ENCODE assay signal across 12 cellular contexts in genomic region chr1:236543065-236543669, GRCh38. TPM values are rescaled to one million over a fixed set of nuclear protein-coding genes. Genes with fewer than 3 reads are reported as not detected.
DNase-seq lines count a peak whose midpoint lies in the region; TF ChIP-seq lines count a peak whose summit lies in the region.
"Had no signal": no experiment of that assay in that cellular context is flagged by ENCODE, and none has a peak within 500 bp of the region (broad histone marks: within the 10 kb centered on the region; RNA-seq: fewer than 3 reads in every experiment).

No MANE protein-coding gene starts in this region.

- H3K23ac ChIP-seq in neuronal stem cell (ENCODE audit: low read depth, low read length, poor library complexity), result no peak overlapping the region

- H3K36me3 Mint-ChIP-seq in Caco-2 (ENCODE audit: insufficient read depth, unreplicated experiment), result peaks cover 75% of the 10 kb centered on the region

- no peak overlapping the region for H3K14ac ChIP-seq in neuronal stem cell (ENCODE audit: low read length)

- peak overlapping the region; percentile 40 for H3K27ac Mint-ChIP-seq in Caco-2 (ENCODE audit: unreplicated experiment)

- H3K4me3 ChIP-seq in Caco-2 (ENCODE audit: low read depth, low read length), result no peak overlapping the region
- no peak overlapping the region for H3K4me3 ChIP-seq in cardiac fibroblast (replicated peaks in 1 of 2; ENCODE audit: low read depth in 2 of 2, low read length in 2 of 2)
- H3K4me3 ChIP-seq in neuronal stem cell (ENCODE audit: low read length in 2 of 2), result no peak overlapping the region
- H3K4me3 ChIP-seq in PC-9, result no peak overlapping the region

- no peak overlapping the region for H2BK12ac ChIP-seq in neuronal stem cell (ENCODE audit: low read length)

- peak in 1 of 2 experiments; percentile 22 for TF ChIP-seq CTCF in Caco-2 (IDR thresholded peaks at IDR 0.05; ENCODE audit: insufficient read depth in 1 of 2, low read depth in 1 of 2, low read length in 1 of 2, severe bottlenecking in 1 of 2, unreplicated experiment in 1 of 2)
- peak; percentile 32 for TF ChIP-seq CTCF in cardiac fibroblast (IDR thresholded peaks at IDR 0.05; ENCODE audit: low read depth, low read length)
- no peak for TF ChIP-seq CTCF in PC-9 (conservative IDR thresholded peaks at IDR 0.05)

- BruUV-seq in Caco-2 (replicated peaks; lab: Mats Ljungman, UMichigan), result no TSS peak
- BruUV-seq in PC-9 (replicated peaks; lab: Mats Ljungman, UMichigan), result no TSS peak

- peak overlapping the region; percentile 60 for H3K4ac ChIP-seq in neuronal stem cell (ENCODE audit: low read length)

- H3K4me3 Mint-ChIP-seq in Caco-2 (ENCODE audit: unreplicated experiment), result no peak overlapping the region

- no peaks in the 10 kb centered on the region for H3K79me2 ChIP-seq in PC-9 (ENCODE audit: low read depth)

- H2AK5ac ChIP-seq in neuronal stem cell (ENCODE audit: low read depth, low read length), result no peak overlapping the region

- H3K4me1 Mint-ChIP-seq in Caco-2 (ENCODE audit: low read depth, unreplicated experiment), result no peaks in the 10 kb centered on the region

- WGBS in neuronal stem cell (ENCODE audit: extremely low coverage in 2 of 2, insufficient read length in 2 of 2, insufficient replicate concordance in 1 of 2), 2 donors, result no CpG with 5 or more reads among the region's 16 CpGs

- peaks cover 9% of the 10 kb centered on the region; the same call in 1 of the 2 replicates for H4K20me1 ChIP-seq in PC-9 (ENCODE audit: insufficient read depth)

- DNase-seq in Caco-2, result peak in 1 of 2 experiments; percentile 11
- peak; percentile 53 for DNase-seq in HEK293T (ENCODE audit: extremely low spot score)
- DNase-seq in cardiac fibroblast (ENCODE audit: low read depth in 2 of 2), result no peak
- no peak for DNase-seq in neuronal stem cell (ENCODE audit: low spot score)
- no peak for DNase-seq in PC-9
- no peak for DNase-seq in DMS153 (lab: John Stamatoyannopoulos, UW)
- DNase-seq in KG1 (lab: John Stamatoyannopoulos, UW), result no peak
- DNase-seq: head of caudate nucleus, NCI-H1436 treated with DMSO at 0.1 percent for 48 hours, NCI-H524, SHP77 had no signal

- H3K27me3 Mint-ChIP-seq in Caco-2 (ENCODE audit: insufficient read depth, unreplicated experiment), result no peaks in the 10 kb centered on the region

- H3K9me3 ChIP-seq in Caco-2 (no peaks in the 10 kb centered on the region), neuronal stem cell (replicated peaks in 1 of 2; ENCODE audit: control insufficient read depth in 2 of 2, insufficient read depth in 1 of 2, low read depth in 1 of 2, low read length in 2 of 2) (no peaks in the 10 kb centered on the region), PC-9 (ENCODE audit: insufficient read depth, low read depth) (no peaks in the 10 kb centered on the region)

- H3K4me1 ChIP-seq in Caco-2, result no peaks in the 10 kb centered on the region
- no peaks in the 10 kb centered on the region for H3K4me1 ChIP-seq in neuronal stem cell (ENCODE audit: control insufficient read depth in 2 of 2, insufficient read depth in 1 of 2, low read depth in 1 of 2, low read length in 2 of 2)
- H3K4me1 ChIP-seq in PC-9 (replicated peaks; ENCODE audit: insufficient read depth), result no peaks in the 10 kb centered on the region

- no peak overlapping the region for H4K91ac ChIP-seq in neuronal stem cell (ENCODE audit: low read depth, low read length, poor library complexity)

- no peak overlapping the region for H2BK15ac ChIP-seq in neuronal stem cell (ENCODE audit: low read length)

- no peak overlapping the region for H2BK5ac ChIP-seq in neuronal stem cell (ENCODE audit: low read length)

- peaks cover 21% of the 10 kb centered on the region; the same call in 1 of the 2 replicates for H3F3A ChIP-seq in PC-9 (ENCODE audit: insufficient read depth, low read depth)

- H3K27me3 ChIP-seq in Caco-2 (replicated peaks; ENCODE audit: control insufficient read depth, insufficient read depth, low read length) (no peaks in the 10 kb centered on the region), neuronal stem cell (ENCODE audit: control insufficient read depth in 3 of 3, insufficient read depth in 3 of 3, low read depth in 1 of 3, low read length in 3 of 3) (no peaks in the 10 kb centered on the region), PC-9 (ENCODE audit: insufficient read depth, low read depth) (no peaks in the 10 kb centered on the region)

- H2AFZ ChIP-seq in neuronal stem cell (ENCODE audit: low read length) (no peak overlapping the region), PC-9 (no peak overlapping the region)

- H3K4me2 ChIP-seq in neuronal stem cell (ENCODE audit: insufficient read depth, low read length, poor library complexity, severe bottlenecking), result no peak overlapping the region
- no peak overlapping the region for H3K4me2 ChIP-seq in PC-9

- no peaks in the 10 kb centered on the region for H3K79me1 ChIP-seq in neuronal stem cell (ENCODE audit: low read depth, low read length)

- H3K27ac ChIP-seq in neuronal stem cell (replicated peaks; ENCODE audit: low read length) (no peak overlapping the region), PC-9 (no peak overlapping the region)
- H3K27ac ChIP-seq: VCaP had no signal

- H4K8ac ChIP-seq in neuronal stem cell (ENCODE audit: low read depth, low read length), result no peak overlapping the region

- CTCF ChIA-PET in Caco-2 (lab: Charles Lee) (no interaction called here), HEK293T (lab: Yijun Ruan, JAX) (interaction anchor here (1.0 kb wide), 1 partner anchor 9 kb away, joined by 4 read pairs; no protein-coding TSS in a partner anchor), PC-9 (lab: Charles Lee) (no interaction called here)

- POLR2A ChIA-PET in Caco-2 (lab: Charles Lee), result no interaction called here
- POLR2A ChIA-PET in HEK293T (lab: Yijun Ruan, JAX), result interaction anchor here (0.6 kb wide), 1 partner anchor 398 kb away, joined by 3 read pairs; no protein-coding TSS in a partner anchor
- POLR2A ChIA-PET in PC-9 (lab: Charles Lee; ENCODE audit: unreplicated experiment), result no interaction called here

- H3K36me3 ChIP-seq in Caco-2 (ENCODE audit: control insufficient read depth, insufficient read depth, low read length), result peaks cover 3% of the 10 kb centered on the region
- peaks cover 12 to 66% of the 10 kb centered on the region in 2 donors for H3K36me3 ChIP-seq in neuronal stem cell (replicated peaks in 1 of 2; ENCODE audit: control insufficient read depth in 2 of 2, insufficient read depth in 2 of 2, low read length in 2 of 2)
- peaks cover 50% of the 10 kb centered on the region for H3K36me3 ChIP-seq in PC-9 (ENCODE audit: low read depth)

- no peaks in the 10 kb centered on the region for H3K9me3 Mint-ChIP-seq in Caco-2 (ENCODE audit: unreplicated experiment)

- intact Hi-C loops in Caco-2 (cut with micrococcal nuclease; ENCODE audit: unreplicated experiment) (no loop called here), PC-9 (cut with micrococcal nuclease; ENCODE audit: unreplicated experiment) (no loop called here)

- no peak overlapping the region for H3K18ac ChIP-seq in neuronal stem cell (ENCODE audit: low read length)

- no peak overlapping the region for H2BK120ac ChIP-seq in neuronal stem cell (ENCODE audit: low read depth, low read length)

- H3K9me2 ChIP-seq in PC-9 (ENCODE audit: insufficient read depth), result no peaks in the 10 kb centered on the region

- no peak overlapping the region for H3K9ac ChIP-seq in neuronal stem cell (ENCODE audit: low read depth, low read length, poor library complexity)

TF ChIP-seq in HEK293T, 16 proteins besides CTCF, POLR2A, EP300 and RAD21:
- no peak for TF ChIP-seq ARNT (IDR thresholded peaks at IDR 0.05)
- TF ChIP-seq ELF4 (IDR thresholded peaks at IDR 0.05), result no peak
- no peak for TF ChIP-seq FOXA1 (IDR thresholded peaks at IDR 0.05)
- no peak for TF ChIP-seq ZNF384 (IDR thresholded peaks at IDR 0.05)
- no peak for TF ChIP-seq LEF1 (IDR thresholded peaks at IDR 0.05; ENCODE audit: borderline replicate concordance)
- no peak for TF ChIP-seq FOXK2 (IDR thresholded peaks at IDR 0.05)
- no peak for TF ChIP-seq NFRKB (IDR thresholded peaks at IDR 0.05)
- TF ChIP-seq HDGF (IDR thresholded peaks at IDR 0.05; ENCODE audit: borderline replicate concordance), result no peak

RNA-seq across cellular contexts. Expression of gene LGALS8, which starts 19.4 kb away (rescaled TPM):
- total RNA-seq in Caco-2 (2022) (67.4 and 72.3 TPM in 2 replicates), PC-9 (2021) (36.4 and 59.2 TPM in 2 replicates)
- polyA plus RNA-seq in neuronal stem cell (2013, experiment 1 of 2), result 11.2 TPM
- 11.6 TPM for polyA plus RNA-seq in neuronal stem cell (2013, experiment 2 of 2)
